Comparison of ENCODE assay signal across 8 cellular contexts in the genomic region with DNA sequence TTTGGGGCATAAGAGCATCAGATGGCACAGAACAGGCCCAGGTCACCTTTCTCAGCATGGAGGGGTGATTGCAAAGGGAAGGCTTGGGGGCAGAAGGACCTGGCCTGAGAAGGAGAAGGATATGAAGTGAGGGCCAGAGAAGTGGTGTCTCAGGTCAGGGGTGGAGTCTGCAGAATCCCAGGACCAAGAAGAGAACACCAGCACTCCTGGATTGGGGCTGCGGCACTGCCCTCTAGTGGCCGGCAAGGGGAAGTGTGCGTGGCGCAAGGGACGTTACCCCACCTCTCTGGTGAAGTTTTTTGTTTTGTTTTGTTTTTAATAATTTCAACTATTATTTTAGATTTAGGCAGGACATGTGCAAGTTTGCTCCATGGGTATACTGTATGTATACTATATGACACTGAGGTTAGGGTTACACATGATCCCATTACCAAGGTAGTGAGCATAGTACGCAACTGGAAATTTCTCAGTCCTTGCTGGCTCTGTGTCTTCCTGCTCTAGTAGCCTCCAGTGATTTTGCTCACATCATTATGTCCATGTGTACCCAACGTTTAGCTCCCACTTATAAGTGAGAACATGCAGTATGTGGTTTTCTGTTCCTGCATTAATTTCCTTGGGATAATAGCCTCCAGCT.
DNase-seq lines count a peak whose midpoint lies in the region; ATAC-seq and TF ChIP-seq lines count a peak whose summit lies in the region.

No MANE protein-coding gene starts in this region.

- H3K36me3 Mint-ChIP-seq in natural killer cell, result no peaks in the 10 kb centered on the region

- no peaks in the 10 kb centered on the region for H3K4me1 Mint-ChIP-seq in natural killer cell

- intact Hi-C loops in natural killer cell (cut with micrococcal nuclease), result no loop called here

- H3K27me3 Mint-ChIP-seq in natural killer cell (ENCODE audit: low read depth in 2 of 2), result no peaks in the 10 kb centered on the region

- H3K9me3 Mint-ChIP-seq in natural killer cell, result peaks cover 2 to 6% of the 10 kb centered on the region in 2 donors

- DNase-seq in AG08396 (ENCODE audit: low spot score) (peak; percentile 16), GM13976 (ENCODE audit: low spot score) (peak; percentile 39), NCI-H69 (lab: John Stamatoyannopoulos, UW) (peak; percentile 51), fibroblast of pulmonary artery (ENCODE audit: low read depth) (peak; percentile 19), natural killer cell (no peak), Ammon's horn (ENCODE audit: low spot score) (no peak)
- DNase-seq in effector CD4-positive, alpha-beta T cell, result no peak

- peak; percentile 87 for TF ChIP-seq CTCF in GM13976 (IDR thresholded peaks at IDR 0.05; ENCODE audit: borderline replicate concordance, control extremely low read depth, extremely low read depth, insufficient read depth, missing control alignments)
- peak; percentile 83 for TF ChIP-seq CTCF in fibroblast of pulmonary artery (IDR thresholded peaks at IDR 0.05; ENCODE audit: low read length, missing control alignments)
- TF ChIP-seq CTCF in natural killer cell (IDR thresholded peaks at IDR 0.05), result no peak

- H3K4me3 ChIP-seq in fibroblast of pulmonary artery (replicated peaks; ENCODE audit: low read depth, low read length), result no peak overlapping the region

- no peak overlapping the region for H3K27ac Mint-ChIP-seq in natural killer cell

- in situ Hi-C loops in GM13976 (cut with MboI; ENCODE audit: low sequenced_read_pairs, unreplicated experiment), result no loop called here

- H3K4me3 Mint-ChIP-seq in natural killer cell, result no peak overlapping the region

- ATAC-seq in HG02759 (IDR thresholded peaks at IDR 0.05; ENCODE audit: unreplicated experiment) (peak; percentile 94), natural killer cell (no peak)

Comparison
In these comparisons a context has a peak if more than half of its experiments do, and no peak if none do; other contexts are left out.
1. DNase-seq: peak in AG08396 (single experiment), GM13976 (single experiment), NCI-H69 (single experiment) and fibroblast of pulmonary artery (single experiment); none in effector CD4-positive, alpha-beta T cell (single experiment), natural killer cell (single experiment) and Ammon's horn (single experiment).